In the genomic region with DNA sequence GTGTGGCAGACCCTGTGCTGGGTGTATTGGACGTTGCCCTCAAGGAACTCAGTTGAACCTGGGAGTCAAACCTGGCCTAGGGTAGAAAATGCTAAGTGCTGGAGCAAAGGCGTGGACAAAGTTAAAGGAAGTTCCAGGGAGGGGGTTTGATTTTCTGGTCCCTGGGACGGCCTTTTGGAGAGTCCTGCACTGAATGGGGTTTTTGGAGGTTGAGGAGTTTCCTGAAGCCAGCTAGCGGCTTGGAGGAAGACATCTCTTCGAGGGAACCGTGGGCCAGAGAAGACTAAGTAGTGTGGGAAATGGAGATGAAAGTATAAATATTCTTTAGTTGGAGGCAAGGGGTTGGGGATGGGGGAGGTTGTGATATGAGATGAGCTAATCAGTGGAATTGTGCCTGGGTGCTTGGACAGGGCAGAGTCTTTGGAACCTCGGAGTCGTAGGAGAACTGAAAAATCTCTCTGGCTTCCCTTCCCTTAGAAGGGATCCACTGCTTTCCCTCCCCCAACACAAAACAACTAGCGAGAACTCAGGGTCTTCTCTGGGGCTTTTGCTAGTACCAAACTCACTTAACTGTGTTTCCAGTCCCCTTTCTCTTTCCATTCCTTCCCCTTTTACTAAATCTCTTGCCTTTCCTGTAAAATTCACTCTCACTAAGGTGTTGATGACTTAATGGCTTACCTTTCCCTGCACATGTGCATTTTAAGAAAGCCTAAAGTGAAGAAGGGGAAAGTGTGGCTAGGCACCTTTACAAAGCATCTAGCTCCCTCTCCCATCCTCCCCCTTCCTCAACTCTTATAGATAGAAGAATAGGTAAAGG, we compare ENCODE assay signal across 8 cellular contexts. TPM values are rescaled to one million over a fixed set of nuclear protein-coding genes. Genes with fewer than 3 reads are reported as not detected.
A peak's percentile ranks its signal among the peaks of the same experiment; 100 is the strongest.
DNase-seq lines count a peak whose midpoint lies in the region; ATAC-seq and TF ChIP-seq lines count a peak whose summit lies in the region.

No MANE protein-coding gene starts in this region.

- POLR2A ChIA-PET in RWPE1 (lab: Yijun Ruan, JAX; ENCODE audit: low non-redundant PET) = interaction anchor here (0.6 kb wide), 1 partner anchor 30 kb away, joined by 4 read pairs; no protein-coding TSS in a partner anchor

- H3K27ac ChIP-seq in RWPE1 (peak overlapping the region; percentile 91), prostate gland (peak overlapping the region; percentile 91 to 93)

- WGBS in prostate gland = 36% methylated on average over 9 of the region's 9 CpGs

- CTCF ChIA-PET in RWPE1 (lab: Yijun Ruan, JAX) = no interaction called here

- DNase-seq in G401 (ENCODE audit: low spot score) (peak; percentile 24), RWPE1 (ENCODE audit: low spot score) (no peak), fibroblast of peridontal ligament (ENCODE audit: extremely low read depth) (peak; percentile 51), prostate gland (ENCODE audit: low spot score) (no peak), NOMO-1 treated with dmso at 0.1 percent for 144 hours (lab: John Stamatoyannopoulos, UW; ENCODE audit: unreplicated experiment) (no peak), NCI-H345 treated with DMSO at 0.1 percent for 48 hours (lab: John Stamatoyannopoulos, UW; ENCODE audit: unreplicated experiment) (no peak)

- no peak for TF ChIP-seq POLR2A in prostate gland (IDR thresholded peaks at IDR 0.05)

- intact Hi-C loops in prostate gland (cut with DNase I) = loop anchor here (2.0 to 5.0 kb wide), 4 partner anchors 52 to 792 kb away; partner anchors contain the start of gene BCL6

- ATAC-seq in GM21360 (IDR thresholded peaks at IDR 0.05; ENCODE audit: unreplicated experiment) (no peak), HG03039 (IDR thresholded peaks at IDR 0.05; ENCODE audit: unreplicated experiment) (no peak)

- no peaks in the 10 kb centered on the region for H3K27me3 ChIP-seq in prostate gland (replicated peaks; ENCODE audit: insufficient read depth)

- H3K9me3 ChIP-seq in prostate gland = no peaks in the 10 kb centered on the region

- TF ChIP-seq CTCF in RWPE1 (conservative IDR thresholded peaks at IDR 0.05; ENCODE audit: low read depth) (no peak), prostate gland (IDR thresholded peaks at IDR 0.05) (no peak)

- in situ Hi-C loops in G401 (cut with HindIII; ENCODE audit: low sequenced_read_pairs) = no loop called here

- H3K36me3 ChIP-seq in prostate gland = no peaks in the 10 kb centered on the region

- peak overlapping the region; percentile 59 to 81 for H3K4me3 ChIP-seq in prostate gland

- peaks cover 13% of the 10 kb centered on the region for H3K4me1 ChIP-seq in prostate gland (replicated peaks)

RNA-seq across cellular contexts. Expression of gene LPP, which starts 1.0 kb away (rescaled TPM):
- total RNA-seq in G401 (2014; rRNA removed; shearing (Covaris generic)) = 6.4 and 12.6 TPM in 2 replicates
- total RNA-seq in prostate gland = 100 to 1,000 TPM; 219 to 248 TPM

Comparison
In these comparisons a context has a peak if more than half of its experiments do, and no peak if none do; other contexts are left out.
1. DNase-seq: peak in G401 (single experiment) and fibroblast of peridontal ligament (single experiment); none in RWPE1 (single experiment), prostate gland (single experiment), NOMO-1 treated with dmso at 0.1 percent for 144 hours (single experiment) and NCI-H345 treated with DMSO at 0.1 percent for 48 hours (single experiment).
2. RNA of gene LPP, which starts 1.0 kb away (total RNA-seq): 219 to 248 TPM in prostate gland; 6.4 to 12.6 TPM in G401; every median in the first group is over 10 times any median in the second.